ENCODE assay signal across 9 cellular contexts in genomic region chr1:241998412-241998921, GRCh38.
A peak's percentile ranks its signal among the peaks of the same experiment; 100 is the strongest.
DNase-seq lines count a peak whose midpoint lies in the region; ATAC-seq and TF ChIP-seq lines count a peak whose summit lies in the region.
"Had no signal": no experiment of that assay in that cellular context is flagged by ENCODE, and none has a peak within 500 bp of the region (broad histone marks: within the 10 kb centered on the region; RNA-seq: fewer than 3 reads in every experiment).

No MANE protein-coding gene starts in this region.

- peak overlapping the region in 1 of 2 donors; percentile 9 for H3K9ac ChIP-seq in mucosa of rectum (ENCODE audit: low read depth in 1 of 2, low read length in 2 of 2)
- H3K9ac ChIP-seq: parathyroid adenoma had no signal

- DNase-seq in GM13977 (ENCODE audit: low spot score) (peak; percentile 61), NOMO-1 (lab: John Stamatoyannopoulos, UW; ENCODE audit: unreplicated experiment in 2 of 2) (peak; percentile 44 to 49), epithelial cell of prostate (ENCODE audit: low read depth, low spot score) (peak; percentile 40), NCI-H1930 (lab: John Stamatoyannopoulos, UW) (no peak)
- DNase-seq in activated CD8-positive, alpha-beta memory T cell treated with anti-CD3 and anti-CD28 coated beads, Interleukin-2, amount 50 U/mL, for 4 hours = peak; percentile 42
- DNase-seq in stimulated activated CD8-positive, alpha-beta memory T cell treated with anti-CD3 and anti-CD28 coated beads, Interleukin-4, amount 100 ng/mL, for 24 hours (ENCODE audit: low read depth) = peak; percentile 29

- in situ Hi-C loops in GM13977 (cut with MboI; ENCODE audit: low pct_unique_long_range_greater_than_20kb, low sequenced_read_pairs, unreplicated experiment) = loop anchor here (25.0 kb wide), 1 partner anchor 461 kb away; the partner anchor contains the start of gene KMO

- peak overlapping the region; percentile 50 to 76 for H3K4me3 ChIP-seq in mucosa of rectum (ENCODE audit: low read length in 2 of 2)

- no peaks in the 10 kb centered on the region for H3K36me3 ChIP-seq in mucosa of rectum (ENCODE audit: control insufficient read depth in 2 of 2, insufficient read depth in 2 of 2, low read length in 2 of 2)

- peak; percentile 81 for TF ChIP-seq CTCF in GM13977 (IDR thresholded peaks at IDR 0.05; ENCODE audit: extremely low read depth, insufficient read depth, missing control alignments)

- H3K27me3 ChIP-seq in mucosa of rectum (ENCODE audit: control insufficient read depth in 2 of 2, insufficient read depth in 2 of 2, low read length in 2 of 2) = no peaks in the 10 kb centered on the region

- H3K9me3 ChIP-seq in mucosa of rectum (ENCODE audit: control insufficient read depth in 2 of 2, low read length in 2 of 2) = no peaks in the 10 kb centered on the region

- H3K4me1 ChIP-seq in mucosa of rectum (ENCODE audit: control insufficient read depth in 2 of 2, insufficient read depth in 2 of 2, low read length in 2 of 2) = peaks cover 2 to 4% of the 10 kb centered on the region in 2 donors
- H3K4me1 ChIP-seq: parathyroid adenoma had no signal

- H3K27ac ChIP-seq in epithelial cell of prostate = no peak overlapping the region
- no peak overlapping the region for H3K27ac ChIP-seq in mucosa of rectum (ENCODE audit: low read depth in 2 of 2, low read length in 2 of 2)
- H3K27ac ChIP-seq: parathyroid adenoma had no signal

- peak; percentile 88 for ATAC-seq in HG02678 (IDR thresholded peaks at IDR 0.05; ENCODE audit: unreplicated experiment)

Comparison
In these comparisons a context has a peak if more than half of its experiments do, and no peak if none do; other contexts are left out.
1. DNase-seq: peak in GM13977 (single experiment), NOMO-1 (2 of 2), activated CD8-positive, alpha-beta memory T cell treated with anti-CD3 and anti-CD28 coated beads, Interleukin-2, amount 50 U/mL, for 4 hours (single experiment), epithelial cell of prostate (single experiment) and stimulated activated CD8-positive, alpha-beta memory T cell treated with anti-CD3 and anti-CD28 coated beads, Interleukin-4, amount 100 ng/mL, for 24 hours (single experiment); none in NCI-H1930 (0 of 2).